Comparison of ENCODE assay signal across 2 cellular contexts in the genomic region with DNA sequence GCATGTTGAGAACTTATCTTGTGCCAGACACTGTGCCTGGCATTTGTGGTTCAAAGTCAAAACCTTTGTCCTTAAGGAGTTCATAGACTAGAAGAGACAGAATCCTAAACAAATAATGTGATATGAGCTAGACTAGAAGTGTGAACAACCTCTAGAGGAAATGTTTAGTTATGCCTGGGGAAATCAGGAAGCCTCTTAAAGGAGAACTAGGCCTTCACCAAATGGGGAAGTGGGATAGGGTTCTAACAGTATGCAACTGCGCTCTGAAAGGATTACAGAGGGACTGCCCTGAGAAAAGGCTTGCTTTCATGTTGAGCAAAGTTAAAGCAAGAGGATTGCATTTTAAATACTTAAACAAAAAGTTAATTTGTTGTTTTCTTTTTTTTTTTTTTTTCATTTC.
TF ChIP-seq lines count a peak whose summit lies in the region.

No MANE protein-coding gene starts in this region.

TF ChIP-seq in HepG2, 621 proteins besides CTCF, POLR2A, EP300 and RAD21:
- no peak for TF ChIP-seq JUN (CRISPR knock-in tag; IDR thresholded peaks at IDR 0.05)
- TF ChIP-seq ZBTB42 (CRISPR knock-in tag; IDR thresholded peaks at IDR 0.05): no peak
- TF ChIP-seq NFE2 (CRISPR knock-in tag; IDR thresholded peaks at IDR 0.05): no peak
- no peak for TF ChIP-seq POLR2G (IDR thresholded peaks at IDR 0.05; ENCODE audit: low read depth, low read length)
- TF ChIP-seq HNRNPUL1 (IDR thresholded peaks at IDR 0.05; ENCODE audit: low read depth, low read length): no peak
- TF ChIP-seq, protein P1, sequence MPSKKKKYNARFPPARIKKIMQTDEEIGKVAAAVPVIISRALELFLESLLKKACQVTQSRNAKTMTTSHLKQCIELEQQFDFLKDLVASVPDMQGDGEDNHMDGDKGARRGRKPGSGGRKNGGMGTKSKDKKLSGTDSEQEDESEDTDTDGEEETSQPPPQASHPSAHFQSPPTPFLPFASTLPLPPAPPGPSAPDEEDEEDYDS (CRISPR knock-in tag; IDR thresholded peaks at IDR 0.05): no peak
- no peak for TF ChIP-seq ZNF776 (CRISPR knock-in tag; IDR thresholded peaks at IDR 0.05)
- TF ChIP-seq ZMYM4 (CRISPR knock-in tag; IDR thresholded peaks at IDR 0.05): no peak
- no peak for TF ChIP-seq ZSCAN30 (CRISPR knock-in tag; IDR thresholded peaks at IDR 0.05)
- TF ChIP-seq NCOA1 (CRISPR knock-in tag; IDR thresholded peaks at IDR 0.05): no peak
- TF ChIP-seq CEBPB (IDR thresholded peaks at IDR 0.05; ENCODE audit: borderline replicate concordance, low read depth, low read length): no peak
- no peak for TF ChIP-seq ZNF12 (CRISPR knock-in tag; IDR thresholded peaks at IDR 0.05)
- TF ChIP-seq FIP1L1 (IDR thresholded peaks at IDR 0.05; ENCODE audit: borderline replicate concordance, insufficient read depth, low read depth, low read length): no peak
- TF ChIP-seq MZF1 (CRISPR knock-in tag; IDR thresholded peaks at IDR 0.05; ENCODE audit: borderline replicate concordance): no peak
- TF ChIP-seq, protein P2, sequence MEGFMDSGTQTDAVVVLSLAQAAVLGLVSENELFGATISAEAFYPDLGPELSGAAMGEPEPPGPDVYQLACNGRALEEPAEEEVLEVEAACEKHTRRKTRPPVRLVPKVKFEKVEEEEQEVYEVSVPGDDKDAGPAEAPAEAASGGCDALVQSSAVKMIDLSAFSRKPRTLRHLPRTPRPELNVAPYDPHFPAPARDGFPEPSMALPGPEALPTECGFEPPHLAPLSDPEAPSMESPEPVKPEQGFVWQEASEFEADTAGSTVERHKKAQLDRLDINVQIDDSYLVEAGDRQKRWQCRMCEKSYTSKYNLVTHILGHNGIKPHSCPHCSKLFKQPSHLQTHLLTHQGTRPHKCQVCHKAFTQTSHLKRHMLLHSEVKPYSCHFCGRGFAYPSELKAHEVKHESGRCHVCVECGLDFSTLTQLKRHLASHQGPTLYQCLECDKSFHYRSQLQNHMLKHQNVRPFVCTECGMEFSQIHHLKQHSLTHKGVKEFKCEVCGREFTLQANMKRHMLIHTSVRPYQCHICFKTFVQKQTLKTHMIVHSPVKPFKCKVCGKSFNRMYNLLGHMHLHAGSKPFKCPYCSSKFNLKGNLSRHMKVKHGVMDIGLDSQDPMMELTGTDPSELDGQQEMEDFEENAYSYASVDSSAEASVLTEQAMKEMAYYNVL (CRISPR knock-in tag; IDR thresholded peaks at IDR 0.05; ENCODE audit: borderline replicate concordance): no peak
- TF ChIP-seq SMARCE1 (IDR thresholded peaks at IDR 0.05; ENCODE audit: borderline replicate concordance): no peak

TF ChIP-seq in WTC11, 78 proteins besides CTCF, POLR2A, EP300 and RAD21:
- TF ChIP-seq, protein P3, sequence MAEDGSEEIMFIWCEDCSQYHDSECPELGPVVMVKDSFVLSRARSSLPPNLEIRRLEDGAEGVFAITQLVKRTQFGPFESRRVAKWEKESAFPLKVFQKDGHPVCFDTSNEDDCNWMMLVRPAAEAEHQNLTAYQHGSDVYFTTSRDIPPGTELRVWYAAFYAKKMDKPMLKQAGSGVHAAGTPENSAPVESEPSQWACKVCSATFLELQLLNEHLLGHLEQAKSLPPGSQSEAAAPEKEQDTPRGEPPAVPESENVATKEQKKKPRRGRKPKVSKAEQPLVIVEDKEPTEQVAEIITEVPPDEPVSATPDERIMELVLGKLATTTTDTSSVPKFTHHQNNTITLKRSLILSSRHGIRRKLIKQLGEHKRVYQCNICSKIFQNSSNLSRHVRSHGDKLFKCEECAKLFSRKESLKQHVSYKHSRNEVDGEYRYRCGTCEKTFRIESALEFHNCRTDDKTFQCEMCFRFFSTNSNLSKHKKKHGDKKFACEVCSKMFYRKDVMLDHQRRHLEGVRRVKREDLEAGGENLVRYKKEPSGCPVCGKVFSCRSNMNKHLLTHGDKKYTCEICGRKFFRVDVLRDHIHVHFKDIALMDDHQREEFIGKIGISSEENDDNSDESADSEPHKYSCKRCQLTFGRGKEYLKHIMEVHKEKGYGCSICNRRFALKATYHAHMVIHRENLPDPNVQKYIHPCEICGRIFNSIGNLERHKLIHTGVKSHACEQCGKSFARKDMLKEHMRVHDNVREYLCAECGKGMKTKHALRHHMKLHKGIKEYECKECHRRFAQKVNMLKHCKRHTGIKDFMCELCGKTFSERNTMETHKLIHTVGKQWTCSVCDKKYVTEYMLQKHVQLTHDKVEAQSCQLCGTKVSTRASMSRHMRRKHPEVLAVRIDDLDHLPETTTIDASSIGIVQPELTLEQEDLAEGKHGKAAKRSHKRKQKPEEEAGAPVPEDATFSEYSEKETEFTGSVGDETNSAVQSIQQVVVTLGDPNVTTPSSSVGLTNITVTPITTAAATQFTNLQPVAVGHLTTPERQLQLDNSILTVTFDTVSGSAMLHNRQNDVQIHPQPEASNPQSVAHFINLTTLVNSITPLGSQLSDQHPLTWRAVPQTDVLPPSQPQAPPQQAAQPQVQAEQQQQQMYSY (CRISPR knock-in tag; IDR thresholded peaks at IDR 0.05): no peak
- no peak for TF ChIP-seq RELA (CRISPR knock-in tag; IDR thresholded peaks at IDR 0.05; ENCODE audit: borderline replicate concordance)
- TF ChIP-seq ZNF219 (CRISPR knock-in tag; IDR thresholded peaks at IDR 0.05; ENCODE audit: borderline replicate concordance): no peak
- TF ChIP-seq, protein P4, sequence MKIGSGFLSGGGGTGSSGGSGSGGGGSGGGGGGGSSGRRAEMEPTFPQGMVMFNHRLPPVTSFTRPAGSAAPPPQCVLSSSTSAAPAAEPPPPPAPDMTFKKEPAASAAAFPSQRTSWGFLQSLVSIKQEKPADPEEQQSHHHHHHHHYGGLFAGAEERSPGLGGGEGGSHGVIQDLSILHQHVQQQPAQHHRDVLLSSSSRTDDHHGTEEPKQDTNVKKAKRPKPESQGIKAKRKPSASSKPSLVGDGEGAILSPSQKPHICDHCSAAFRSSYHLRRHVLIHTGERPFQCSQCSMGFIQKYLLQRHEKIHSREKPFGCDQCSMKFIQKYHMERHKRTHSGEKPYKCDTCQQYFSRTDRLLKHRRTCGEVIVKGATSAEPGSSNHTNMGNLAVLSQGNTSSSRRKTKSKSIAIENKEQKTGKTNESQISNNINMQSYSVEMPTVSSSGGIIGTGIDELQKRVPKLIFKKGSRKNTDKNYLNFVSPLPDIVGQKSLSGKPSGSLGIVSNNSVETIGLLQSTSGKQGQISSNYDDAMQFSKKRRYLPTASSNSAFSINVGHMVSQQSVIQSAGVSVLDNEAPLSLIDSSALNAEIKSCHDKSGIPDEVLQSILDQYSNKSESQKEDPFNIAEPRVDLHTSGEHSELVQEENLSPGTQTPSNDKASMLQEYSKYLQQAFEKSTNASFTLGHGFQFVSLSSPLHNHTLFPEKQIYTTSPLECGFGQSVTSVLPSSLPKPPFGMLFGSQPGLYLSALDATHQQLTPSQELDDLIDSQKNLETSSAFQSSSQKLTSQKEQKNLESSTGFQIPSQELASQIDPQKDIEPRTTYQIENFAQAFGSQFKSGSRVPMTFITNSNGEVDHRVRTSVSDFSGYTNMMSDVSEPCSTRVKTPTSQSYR (CRISPR knock-in tag; IDR thresholded peaks at IDR 0.05): no peak
- TF ChIP-seq, protein P5, sequence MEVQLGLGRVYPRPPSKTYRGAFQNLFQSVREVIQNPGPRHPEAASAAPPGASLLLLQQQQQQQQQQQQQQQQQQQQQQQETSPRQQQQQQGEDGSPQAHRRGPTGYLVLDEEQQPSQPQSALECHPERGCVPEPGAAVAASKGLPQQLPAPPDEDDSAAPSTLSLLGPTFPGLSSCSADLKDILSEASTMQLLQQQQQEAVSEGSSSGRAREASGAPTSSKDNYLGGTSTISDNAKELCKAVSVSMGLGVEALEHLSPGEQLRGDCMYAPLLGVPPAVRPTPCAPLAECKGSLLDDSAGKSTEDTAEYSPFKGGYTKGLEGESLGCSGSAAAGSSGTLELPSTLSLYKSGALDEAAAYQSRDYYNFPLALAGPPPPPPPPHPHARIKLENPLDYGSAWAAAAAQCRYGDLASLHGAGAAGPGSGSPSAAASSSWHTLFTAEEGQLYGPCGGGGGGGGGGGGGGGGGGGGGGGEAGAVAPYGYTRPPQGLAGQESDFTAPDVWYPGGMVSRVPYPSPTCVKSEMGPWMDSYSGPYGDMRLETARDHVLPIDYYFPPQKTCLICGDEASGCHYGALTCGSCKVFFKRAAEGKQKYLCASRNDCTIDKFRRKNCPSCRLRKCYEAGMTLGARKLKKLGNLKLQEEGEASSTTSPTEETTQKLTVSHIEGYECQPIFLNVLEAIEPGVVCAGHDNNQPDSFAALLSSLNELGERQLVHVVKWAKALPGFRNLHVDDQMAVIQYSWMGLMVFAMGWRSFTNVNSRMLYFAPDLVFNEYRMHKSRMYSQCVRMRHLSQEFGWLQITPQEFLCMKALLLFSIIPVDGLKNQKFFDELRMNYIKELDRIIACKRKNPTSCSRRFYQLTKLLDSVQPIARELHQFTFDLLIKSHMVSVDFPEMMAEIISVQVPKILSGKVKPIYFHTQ (CRISPR knock-in tag; IDR thresholded peaks at IDR 0.05): no peak
- TF ChIP-seq TEAD4 (CRISPR knock-in tag; IDR thresholded peaks at IDR 0.05): no peak
- TF ChIP-seq ZNF121 (CRISPR knock-in tag; IDR thresholded peaks at IDR 0.05): no peak
- TF ChIP-seq, protein P6, sequence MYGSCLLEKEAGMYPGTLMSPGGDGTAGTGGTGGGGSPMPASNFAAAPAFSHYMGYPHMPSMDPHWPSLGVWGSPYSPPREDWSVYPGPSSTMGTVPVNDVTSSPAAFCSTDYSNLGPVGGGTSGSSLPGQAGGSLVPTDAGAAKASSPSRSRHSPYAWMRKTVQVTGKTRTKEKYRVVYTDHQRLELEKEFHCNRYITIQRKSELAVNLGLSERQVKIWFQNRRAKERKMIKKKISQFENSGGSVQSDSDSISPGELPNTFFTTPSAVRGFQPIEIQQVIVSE (CRISPR knock-in tag; IDR thresholded peaks at IDR 0.05; ENCODE audit: borderline replicate concordance): no peak
- TF ChIP-seq NFE2L1 (CRISPR knock-in tag; IDR thresholded peaks at IDR 0.05): no peak
- TF ChIP-seq, protein P7, sequence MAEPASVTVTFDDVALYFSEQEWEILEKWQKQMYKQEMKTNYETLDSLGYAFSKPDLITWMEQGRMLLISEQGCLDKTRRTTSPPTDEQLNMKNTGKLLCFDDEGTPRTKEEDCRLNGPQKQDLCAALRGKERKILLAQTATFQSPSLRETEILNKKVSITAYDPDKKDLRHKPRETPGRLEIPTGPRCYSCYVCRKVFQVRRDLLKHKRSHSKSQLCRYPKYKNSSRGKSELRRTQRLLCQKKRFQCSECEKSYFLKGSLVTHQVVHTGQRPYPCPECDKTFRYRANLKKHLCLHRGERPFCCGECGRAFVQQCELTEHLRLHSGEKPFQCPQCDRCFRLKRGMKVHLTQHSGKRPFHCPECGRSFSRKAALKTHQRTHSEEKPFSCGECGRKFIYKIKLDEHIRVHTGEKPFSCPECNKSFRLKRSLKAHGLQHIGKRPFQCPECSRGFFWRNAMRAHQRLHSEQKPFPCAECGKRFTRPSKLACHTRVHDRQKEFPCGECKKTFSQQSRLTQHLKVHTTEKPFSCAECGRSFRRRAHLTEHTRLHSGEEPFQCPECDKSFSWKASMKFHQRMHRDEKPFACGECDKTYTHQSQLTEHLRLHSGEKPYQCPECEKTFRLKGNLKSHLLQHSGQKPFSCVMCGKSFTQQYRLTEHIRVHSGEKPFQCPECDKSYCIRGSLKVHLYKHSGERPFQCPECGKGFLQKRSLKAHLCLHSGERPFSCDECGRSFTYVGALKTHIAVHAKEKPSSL (CRISPR knock-in tag; conservative IDR thresholded peaks at IDR 0.05): no peak
- TF ChIP-seq ZNF138 (CRISPR knock-in tag; conservative IDR thresholded peaks at IDR 0.05): no peak
- TF ChIP-seq JAZF1 (CRISPR knock-in tag; IDR thresholded peaks at IDR 0.05): no peak
- TF ChIP-seq NR3C1 (CRISPR knock-in tag; conservative IDR thresholded peaks at IDR 0.05; ENCODE audit: low read depth): no peak
- TF ChIP-seq ATF1 (CRISPR knock-in tag; IDR thresholded peaks at IDR 0.05): no peak
- TF ChIP-seq, protein P8, sequence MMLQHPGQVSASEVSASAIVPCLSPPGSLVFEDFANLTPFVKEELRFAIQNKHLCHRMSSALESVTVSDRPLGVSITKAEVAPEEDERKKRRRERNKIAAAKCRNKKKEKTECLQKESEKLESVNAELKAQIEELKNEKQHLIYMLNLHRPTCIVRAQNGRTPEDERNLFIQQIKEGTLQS (CRISPR knock-in tag; conservative IDR thresholded peaks at IDR 0.05): no peak
- TF ChIP-seq CBFB (CRISPR knock-in tag; IDR thresholded peaks at IDR 0.05; ENCODE audit: low read depth): no peak
- TF ChIP-seq, protein P9, sequence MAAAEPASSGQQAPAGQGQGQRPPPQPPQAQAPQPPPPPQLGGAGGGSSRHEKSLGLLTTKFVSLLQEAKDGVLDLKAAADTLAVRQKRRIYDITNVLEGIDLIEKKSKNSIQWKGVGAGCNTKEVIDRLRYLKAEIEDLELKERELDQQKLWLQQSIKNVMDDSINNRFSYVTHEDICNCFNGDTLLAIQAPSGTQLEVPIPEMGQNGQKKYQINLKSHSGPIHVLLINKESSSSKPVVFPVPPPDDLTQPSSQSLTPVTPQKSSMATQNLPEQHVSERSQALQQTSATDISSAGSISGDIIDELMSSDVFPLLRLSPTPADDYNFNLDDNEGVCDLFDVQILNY (CRISPR knock-in tag; IDR thresholded peaks at IDR 0.05): no peak
